17 cellular contexts compared by ENCODE assay signal in genomic region chr2:88196490-88197087, GRCh38. TPM values are rescaled to one million over a fixed set of nuclear protein-coding genes. Genes with fewer than 3 reads are reported as not detected.
A peak's percentile ranks its signal among the peaks of the same experiment; 100 is the strongest.
DNase-seq lines count a peak whose midpoint lies in the region; ATAC-seq, FAIRE-seq and TF ChIP-seq lines count a peak whose summit lies in the region.
"Had no signal": no experiment of that assay in that cellular context is flagged by ENCODE, and none has a peak within 500 bp of the region (broad histone marks: within the 10 kb centered on the region; RNA-seq: fewer than 3 reads in every experiment).

No MANE protein-coding gene starts in this region.

- POLR2A ChIA-PET in HEK293 (lab: Yijun Ruan, JAX) (no interaction called here), GM12878 (lab: Charles Lee) (no interaction called here)

- TF ChIP-seq CTCF in HEK293 (tag by site-specific recombination; IDR thresholded peaks at IDR 0.05) (no peak), GM12878 (IDR thresholded peaks at IDR 0.05 in 2 of 3, conservative IDR thresholded peaks at IDR 0.05 in 1 of 3; ENCODE audit: control insufficient read depth in 2 of 3, extremely low read depth in 1 of 3, insufficient read depth in 1 of 3, low read depth in 3 of 3, low read length in 3 of 3) (no peak), epithelial cell of esophagus (IDR thresholded peaks at IDR 0.05; ENCODE audit: insufficient read depth, low read depth, low read length, missing control alignments) (no peak), GM20000 (IDR thresholded peaks at IDR 0.05; ENCODE audit: extremely low read depth, missing control alignments) (no peak), neural progenitor cell (IDR thresholded peaks at IDR 0.05) (no peak)

- H3K79me2 ChIP-seq in GM12878 (ENCODE audit: control insufficient read depth, insufficient read depth, low read length) (no peaks in the 10 kb centered on the region), neural progenitor cell (ENCODE audit: low read depth) (no peaks in the 10 kb centered on the region)

- no peak overlapping the region for H3K4me3 Mint-ChIP-seq in neural progenitor cell
- H3K4me3 Mint-ChIP-seq: CD14-positive monocyte; CD8-positive, alpha-beta T cell had no signal

- H3F3A ChIP-seq in neural progenitor cell (ENCODE audit: low read depth): peaks cover 4% of the 10 kb centered on the region

- peaks cover 4% of the 10 kb centered on the region for H3K27me3 Mint-ChIP-seq in neural progenitor cell (ENCODE audit: insufficient read depth, low read depth)

- BruUV-seq in GM12878 (replicated peaks; lab: Mats Ljungman, UMichigan): no TSS peak

- H3K9ac ChIP-seq in GM12878 (ENCODE audit: control insufficient read depth, insufficient read depth, low read length) (no peak overlapping the region), neural progenitor cell (no peak overlapping the region)
- H3K9ac ChIP-seq: GM23248 had no signal

- no peaks in the 10 kb centered on the region for H3K36me3 ChIP-seq in HEK293 (ENCODE audit: control insufficient read depth in 2 of 2, insufficient read depth in 1 of 2, low read length in 2 of 2)
- no peaks in the 10 kb centered on the region for H3K36me3 ChIP-seq in GM12878 (ENCODE audit: control insufficient read depth in 2 of 2, insufficient read depth in 2 of 2, low read length in 1 of 2)
- H3K36me3 ChIP-seq in neural progenitor cell: no peaks in the 10 kb centered on the region

- H3K4me2 ChIP-seq in GM12878 (ENCODE audit: control insufficient read depth, insufficient read depth) (no peak overlapping the region), neural progenitor cell (no peak overlapping the region)
- H3K4me2 ChIP-seq: A549 had no signal

- CTCF ChIA-PET in HEK293 (lab: Yijun Ruan, JAX): interaction anchor here (0.6 to 1.4 kb wide), 2 partner anchors 9 to 348 kb away, joined by 4 to 5 read pairs; no protein-coding TSS in a partner anchor
- CTCF ChIA-PET in GM12878 (lab: Yijun Ruan, JAX): interaction anchor here (1.1 to 1.6 kb wide), 3 partner anchors 111 to 260 kb away, joined by 3 to 5 read pairs (median 4); no protein-coding TSS in a partner anchor

- H3K27ac Mint-ChIP-seq in neural progenitor cell: no peak overlapping the region
- H3K27ac Mint-ChIP-seq: CD14-positive monocyte; CD8-positive, alpha-beta T cell had no signal

- H3K9me3 Mint-ChIP-seq in neural progenitor cell: no peaks in the 10 kb centered on the region

- no peak for TF ChIP-seq POLR2A in GM12878 (IDR thresholded peaks at IDR 0.05; ENCODE audit: low read depth, low read length)

- H3K36me3 Mint-ChIP-seq in neural progenitor cell: no peaks in the 10 kb centered on the region
- H3K36me3 Mint-ChIP-seq: CD14-positive monocyte; CD8-positive, alpha-beta T cell had no signal

- H3K4me3 ChIP-seq in HEK293 (ENCODE audit: low read depth, low read length): no peak overlapping the region
- H3K4me3 ChIP-seq in GM12878: no peak overlapping the region
- H3K4me3 ChIP-seq in epithelial cell of esophagus (ENCODE audit: low read length): no peak overlapping the region
- no peak overlapping the region for H3K4me3 ChIP-seq in neural progenitor cell
- H3K4me3 ChIP-seq: A549, GM23248 had no signal

- H3K27ac ChIP-seq in HEK293 (ENCODE audit: extremely low read depth, low read depth, low read length) (no peak overlapping the region), GM12878 (ENCODE audit: control insufficient read depth, insufficient read depth) (no peak overlapping the region), neural progenitor cell (no peak overlapping the region)
- H3K27ac ChIP-seq: A549, GM23248 had no signal

- intact Hi-C loops in GM12878 (cut with micrococcal nuclease; ENCODE audit: unreplicated experiment): loop anchor here (10.0 kb wide), 1 partner anchor 378 kb away; no protein-coding TSS in a partner anchor

- TF ChIP-seq EP300 in GM12878 (IDR thresholded peaks at IDR 0.05; ENCODE audit: borderline replicate concordance in 1 of 2, control insufficient read depth in 1 of 2, low read depth in 2 of 2, low read length in 2 of 2): no peak

- H3K9me3 ChIP-seq in HEK293 (ENCODE audit: control insufficient read depth, insufficient read depth, low read depth, low read length) (no peaks in the 10 kb centered on the region), GM12878 (replicated peaks; ENCODE audit: control insufficient read depth, insufficient read depth, low read length) (no peaks in the 10 kb centered on the region), neural progenitor cell (ENCODE audit: low read depth) (no peaks in the 10 kb centered on the region)

- WGBS in GM12878 (ENCODE audit: insufficient coverage, insufficient replicate concordance, low lambda C conversion rate, missing lambda C conversion rate): 69% methylated on average over 4 of the region's 4 CpGs

- in situ Hi-C loops in GM12878 (cut with MboI): no loop called here

- H3K4me1 ChIP-seq in HEK293 (ENCODE audit: control insufficient read depth, insufficient read depth, low read length) (peaks cover 2% of the 10 kb centered on the region; the same call in 1 of the 2 replicates), GM12878 (ENCODE audit: control insufficient read depth, insufficient read depth, low read length) (no peaks in the 10 kb centered on the region), neural progenitor cell (peaks cover 23% of the 10 kb centered on the region)
- H3K4me1 ChIP-seq: A549 had no signal

- SMC1A ChIA-PET in GM12878 (lab: Charles Lee; ENCODE audit: uncharacterized antibody, unreplicated experiment): no interaction called here

- H4K20me1 ChIP-seq in GM12878 (ENCODE audit: control insufficient read depth, insufficient read depth): no peaks in the 10 kb centered on the region
- H4K20me1 ChIP-seq in neural progenitor cell (ENCODE audit: low read depth): no peaks in the 10 kb centered on the region

- ATAC-seq in GM12878 (no peak), GM21825 (IDR thresholded peaks at IDR 0.05; ENCODE audit: unreplicated experiment) (no peak)
- ATAC-seq: CD8-positive, alpha-beta T cell had no signal

- H2AFZ ChIP-seq in GM12878 (ENCODE audit: control insufficient read depth, low read depth, low read length) (no peak overlapping the region), neural progenitor cell (replicated peaks) (no peak overlapping the region)
- H2AFZ ChIP-seq: GM23248 had no signal

- RAD21 ChIA-PET in GM12878 (lab: Charles Lee; ENCODE audit: unreplicated experiment): no interaction called here

- H3K27me3 ChIP-seq in GM12878 (replicated peaks in 1 of 2; ENCODE audit: control insufficient read depth in 2 of 2, insufficient read depth in 2 of 2, low read length in 1 of 2): peaks cover 0 to 4% of the 10 kb centered on the region in 2 experiments; a peak in 2 of 4 replicates
- peaks cover 11% of the 10 kb centered on the region for H3K27me3 ChIP-seq in neural progenitor cell

- peak; percentile 97 for FAIRE-seq in HTR-8/SVneo (lab: Jason Lieb, UNC)
- no peak for FAIRE-seq in GM12878 (lab: Jason Lieb, UNC)
- FAIRE-seq: A549 had no signal

- DNase-seq in HTR-8/SVneo (ENCODE audit: insufficient read length, low spot score): no peak
- DNase-seq in GM12878 (ENCODE audit: low read depth, low spot score): no peak
- DNase-seq in epithelial cell of esophagus (ENCODE audit: low read depth): peak; percentile 55
- no peak for DNase-seq in GM20000 (ENCODE audit: low spot score)
- DNase-seq in neural progenitor cell (ENCODE audit: low spot score): no peak
- no peak for DNase-seq in HCEC 1CT
- DNase-seq: CD8-positive, alpha-beta T cell; COR-L47; DND-41; GDM1; GM23248; H7; KG1 had no signal

- TF ChIP-seq RAD21 in GM12878 (IDR thresholded peaks at IDR 0.05; ENCODE audit: insufficient read depth, low read depth, low read length): no peak

- peaks cover 21% of the 10 kb centered on the region for H3K4me1 Mint-ChIP-seq in neural progenitor cell

TF ChIP-seq in HEK293, 187 proteins besides CTCF, POLR2A, EP300 and RAD21 (continues in another document):
- TF ChIP-seq ZNF658 (tag by site-specific recombination; IDR thresholded peaks at IDR 0.05) (no peak), ZNF274 (IDR thresholded peaks at IDR 0.05; ENCODE audit: low read length) (no peak), ZNF274 (tag by site-specific recombination; IDR thresholded peaks at IDR 0.05; ENCODE audit: borderline replicate concordance) (no peak), ZNF521 (tag by site-specific recombination; IDR thresholded peaks at IDR 0.05) (0 out of 2 replicates have a peak, but pooled peaks have one; percentile 18)

TF ChIP-seq in GM12878, 131 proteins besides CTCF, POLR2A, EP300 and RAD21 (continues in another document):
- TF ChIP-seq HCFC1 (IDR thresholded peaks at IDR 0.05; ENCODE audit: low read length): no peak
- peak; percentile 46 for TF ChIP-seq BCL3 (IDR thresholded peaks at IDR 0.05; ENCODE audit: borderline replicate concordance, insufficient read depth, low read depth, low read length, poor library complexity, severe bottlenecking)
- TF ChIP-seq SIN3A (IDR thresholded peaks at IDR 0.05; ENCODE audit: low read depth, low read length): no peak
- TF ChIP-seq BRCA1 (IDR thresholded peaks at IDR 0.05; ENCODE audit: low read depth, low read length): no peak
- no peak for TF ChIP-seq SMAD1 (IDR thresholded peaks at IDR 0.05; ENCODE audit: low read depth, partially characterized antibody)

RNA-seq across cellular contexts. Expression of gene THNSL2, which starts 26.4 kb away (rescaled TPM):
- total RNA-seq in GM12878 (2013; cell fraction: nucleolus; rRNA removed): not detected in 2 replicates
- total RNA-seq in GM12878 (2014; rRNA removed) (not detected in 2 replicates), GM12878 (2014; rRNA removed; fragmentation: Illumina TruSeq; extraction: Trizol) (not detected in 2 replicates), GM12878 (2021) (0.28 TPM in 1 of 2 replicates, not detected in the other), neural progenitor cell (ENCODE audit: low replicate concordance) (1.5 and 4.7 TPM in 2 replicates)
- 0.29 TPM for polyA plus RNA-seq in GM12878 (2011; ENCODE audit: low read depth)
- polyA plus RNA-seq in GM12878 (2011; rRNA removed) (not detected in 2 replicates), GM12878 (2014; fragmentation: Illumina TruSeq; extraction: Trizol) (not detected in 2 replicates), GM12878 (2014; fragmentation: Nextera tagmentation; extraction: Ambion mirVana) (not detected), GM12878 (2014; rRNA removed) (not detected in 2 replicates), GM12878 (2016; fragmentation: Nextera tagmentation; extraction: Ambion mirVana) (not detected)
- not detected in 2 replicates for polyA plus RNA-seq in GM12878 (2011; cell fraction: cytosol; rRNA removed)
- not detected in 2 replicates for polyA plus RNA-seq in GM12878 (2011; cell fraction: nucleus; rRNA removed)
- polyA plus RNA-seq in GM12878 (2012): 0.32 and 0.39 TPM in 2 replicates
- not detected in 2 replicates for polyA minus RNA-seq in GM12878 (2011; rRNA and poly(A)+ RNA removed)
- not detected in 2 replicates for polyA minus RNA-seq in GM12878 (2011; cell fraction: cytosol; rRNA and poly(A)+ RNA removed)
- polyA minus RNA-seq in GM12878 (2011; cell fraction: nucleus; rRNA and poly(A)+ RNA removed): not detected in 2 replicates
